In genomic region chr16:82700541-82701240, GRCh38 we compare ENCODE assay signal across 1 cellular context.
TF ChIP-seq lines count a peak whose summit lies in the region.

No MANE protein-coding gene starts in this region.

TF ChIP-seq in HepG2, 621 proteins besides CTCF, POLR2A, EP300 and RAD21 (continued from another document):
- TF ChIP-seq ZNF646 (CRISPR knock-in tag; IDR thresholded peaks at IDR 0.05): no peak
- TF ChIP-seq BRF2 (CRISPR knock-in tag; IDR thresholded peaks at IDR 0.05): no peak
